In the genomic region with DNA sequence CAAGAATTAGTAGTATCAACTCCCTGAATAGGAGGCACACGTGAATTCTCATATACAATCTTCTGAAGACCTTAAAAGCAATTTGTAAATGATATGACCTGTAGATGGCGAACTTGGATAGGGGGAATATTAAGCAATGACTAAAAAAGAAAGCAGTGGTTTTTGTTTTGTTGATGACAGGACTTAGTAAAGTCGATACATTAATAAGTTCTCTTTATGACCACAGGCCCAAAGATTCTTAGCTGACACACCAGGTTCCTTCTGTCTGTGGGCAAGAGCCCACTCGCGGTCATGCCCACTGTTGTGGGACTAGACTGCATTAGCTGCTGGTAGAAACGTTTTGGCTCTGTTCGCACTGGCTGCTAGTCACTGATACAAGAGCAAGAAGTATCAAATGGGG, we compare ENCODE assay signal across 1 cellular context.
TF ChIP-seq lines count a peak whose summit lies in the region.

No MANE protein-coding gene starts in this region.

TF ChIP-seq in H1, 55 proteins besides CTCF, POLR2A, EP300 and RAD21:
- TF ChIP-seq SRF (IDR thresholded peaks at IDR 0.05; ENCODE audit: low read depth, low read length) (no peak), CBX5 (IDR thresholded peaks at IDR 0.05; ENCODE audit: low read depth, low read length) (no peak), RBBP5 (IDR thresholded peaks at IDR 0.05; ENCODE audit: borderline replicate concordance, low read depth, low read length) (no peak), CTBP2 (IDR thresholded peaks at IDR 0.05; ENCODE audit: borderline replicate concordance, insufficient read depth, insufficient read length, low read length) (no peak), JUN (IDR thresholded peaks at IDR 0.05; ENCODE audit: low read depth, low read length) (no peak), BACH1 (IDR thresholded peaks at IDR 0.05; ENCODE audit: low read length) (no peak), TCF12 (IDR thresholded peaks at IDR 0.05; ENCODE audit: low read depth, low read length) (no peak), SP4 (IDR thresholded peaks at IDR 0.05; ENCODE audit: low read length) (no peak), JUND (IDR thresholded peaks at IDR 0.05; ENCODE audit: low read length) (no peak), SP1 (IDR thresholded peaks at IDR 0.05; ENCODE audit: low read depth, low read length) (no peak)
- TF ChIP-seq, protein P1, sequence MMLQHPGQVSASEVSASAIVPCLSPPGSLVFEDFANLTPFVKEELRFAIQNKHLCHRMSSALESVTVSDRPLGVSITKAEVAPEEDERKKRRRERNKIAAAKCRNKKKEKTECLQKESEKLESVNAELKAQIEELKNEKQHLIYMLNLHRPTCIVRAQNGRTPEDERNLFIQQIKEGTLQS (IDR thresholded peaks at IDR 0.05; ENCODE audit: insufficient read depth, low read depth, low read length): no peak
- TF ChIP-seq, protein P2, sequence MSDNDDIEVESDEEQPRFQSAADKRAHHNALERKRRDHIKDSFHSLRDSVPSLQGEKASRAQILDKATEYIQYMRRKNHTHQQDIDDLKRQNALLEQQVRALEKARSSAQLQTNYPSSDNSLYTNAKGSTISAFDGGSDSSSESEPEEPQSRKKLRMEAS (IDR thresholded peaks at IDR 0.05): no peak
